ENCODE assay signal across 1 cellular context in the genomic region with DNA sequence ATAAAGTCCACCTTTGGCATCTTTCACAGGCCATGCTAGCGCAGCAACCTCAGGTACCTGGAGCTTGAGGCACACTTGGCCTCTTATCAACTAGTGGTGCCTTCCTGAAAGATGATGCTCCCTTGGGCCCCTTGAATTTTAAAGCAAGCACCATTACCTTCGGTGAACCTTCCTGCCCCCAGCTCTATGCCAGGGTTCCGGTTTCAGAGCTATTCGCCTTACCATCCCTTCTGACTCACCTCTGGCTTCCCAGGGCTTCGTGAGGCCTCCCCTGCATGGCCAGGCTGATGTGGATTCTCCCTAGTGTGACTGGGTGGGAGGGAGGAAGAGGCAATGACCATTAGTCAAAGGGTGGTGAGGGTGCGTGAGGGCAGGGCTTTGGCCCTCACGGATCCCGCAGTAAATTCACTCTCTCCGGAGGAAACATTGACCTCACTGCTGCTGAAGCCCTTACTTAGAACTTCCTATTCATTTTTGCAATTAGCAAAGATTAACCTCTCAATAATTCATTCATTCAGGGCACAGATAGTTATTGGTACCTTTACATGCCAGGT.
TF ChIP-seq lines count a peak whose summit lies in the region.

No MANE protein-coding gene starts in this region.

TF ChIP-seq in K562, 482 proteins besides CTCF, POLR2A, EP300 and RAD21 (continued from another document):
- TF ChIP-seq, protein P1, sequence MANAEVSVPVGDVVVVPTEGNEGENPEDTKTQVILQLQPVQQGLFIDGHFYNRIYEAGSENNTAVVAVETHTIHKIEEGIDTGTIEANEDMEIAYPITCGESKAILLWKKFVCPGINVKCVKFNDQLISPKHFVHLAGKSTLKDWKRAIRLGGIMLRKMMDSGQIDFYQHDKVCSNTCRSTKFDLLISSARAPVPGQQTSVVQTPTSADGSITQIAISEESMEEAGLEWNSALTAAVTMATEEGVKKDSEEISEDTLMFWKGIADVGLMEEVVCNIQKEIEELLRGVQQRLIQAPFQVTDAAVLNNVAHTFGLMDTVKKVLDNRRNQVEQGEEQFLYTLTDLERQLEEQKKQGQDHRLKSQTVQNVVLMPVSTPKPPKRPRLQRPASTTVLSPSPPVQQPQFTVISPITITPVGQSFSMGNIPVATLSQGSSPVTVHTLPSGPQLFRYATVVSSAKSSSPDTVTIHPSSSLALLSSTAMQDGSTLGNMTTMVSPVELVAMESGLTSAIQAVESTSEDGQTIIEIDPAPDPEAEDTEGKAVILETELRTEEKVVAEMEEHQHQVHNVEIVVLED (CRISPR knock-in tag; IDR thresholded peaks at IDR 0.05), result peak; percentile 48; the same call in 1 of the 2 replicates
- TF ChIP-seq RBM15 (IDR thresholded peaks at IDR 0.05; ENCODE audit: insufficient read depth, low read length), result no peak
- TF ChIP-seq PML (IDR thresholded peaks at IDR 0.05; ENCODE audit: low read length), result no peak
- TF ChIP-seq MECOM (CRISPR knock-in tag; IDR thresholded peaks at IDR 0.05), result peak; percentile 6; the same call in 1 of the 2 replicates
- TF ChIP-seq HNRNPH1 (optimal IDR thresholded peaks at IDR 0.05; ENCODE audit: low read depth, low read length), result no peak
- TF ChIP-seq TAL1 (IDR thresholded peaks at IDR 0.05), result no peak
- no peak for TF ChIP-seq ZNF699 (CRISPR knock-in tag; IDR thresholded peaks at IDR 0.05; ENCODE audit: insufficient replicate concordance)
- TF ChIP-seq, protein P2, sequence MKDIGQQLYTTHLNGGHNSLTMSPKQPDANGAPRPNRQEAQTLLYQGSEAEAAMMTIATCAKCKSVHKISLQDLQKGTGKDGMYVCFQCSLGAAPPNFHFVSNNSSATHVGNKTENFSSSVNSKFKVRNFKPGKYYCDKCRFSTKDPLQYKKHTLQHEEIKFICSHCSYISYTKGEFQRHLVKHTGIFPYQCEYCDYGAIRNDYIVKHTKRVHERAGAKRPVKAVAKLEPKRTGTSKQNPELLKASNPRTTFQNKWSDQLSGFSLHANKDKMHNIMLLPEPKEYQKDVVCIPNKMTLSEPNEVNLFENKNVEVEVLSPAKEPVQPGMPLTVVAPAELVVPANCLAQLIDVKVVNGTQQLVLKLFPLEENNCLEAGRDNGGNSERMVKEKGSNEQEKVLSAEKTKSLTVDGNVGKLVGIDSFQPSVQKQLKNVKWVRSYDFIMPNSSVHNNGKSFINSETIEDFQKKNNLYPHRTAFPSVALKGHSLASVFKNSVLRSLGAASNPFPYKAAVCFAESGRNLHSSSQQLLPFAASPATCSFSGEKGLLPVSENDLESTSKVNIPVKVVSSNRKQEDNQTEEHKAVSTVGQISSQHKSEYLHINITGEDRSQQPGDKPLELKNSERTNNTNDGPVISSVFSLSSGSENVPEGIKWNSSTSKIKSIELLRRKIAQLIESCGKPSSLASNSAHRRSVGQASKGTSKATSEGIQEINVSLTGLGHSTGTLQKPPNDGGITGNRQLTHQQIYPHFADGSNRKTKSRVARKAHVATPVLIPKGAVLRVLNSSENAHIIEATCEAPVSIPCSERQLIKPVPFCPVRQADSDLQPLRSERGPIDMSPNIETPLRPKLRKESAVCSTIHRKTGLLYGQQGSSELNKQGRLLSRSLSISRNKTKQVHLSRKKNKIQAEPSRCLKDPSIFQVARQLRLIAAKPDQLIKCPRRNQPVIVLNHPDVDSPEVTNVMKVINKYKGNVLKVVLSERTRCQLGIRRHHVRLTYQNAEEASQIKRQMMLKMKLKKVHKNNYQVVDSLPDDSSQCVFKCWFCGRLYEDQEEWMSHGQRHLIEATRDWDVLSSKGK (CRISPR knock-in tag; IDR thresholded peaks at IDR 0.05), result no peak
- no peak for TF ChIP-seq ELF2 (CRISPR knock-in tag; IDR thresholded peaks at IDR 0.05)
- TF ChIP-seq, protein P3, sequence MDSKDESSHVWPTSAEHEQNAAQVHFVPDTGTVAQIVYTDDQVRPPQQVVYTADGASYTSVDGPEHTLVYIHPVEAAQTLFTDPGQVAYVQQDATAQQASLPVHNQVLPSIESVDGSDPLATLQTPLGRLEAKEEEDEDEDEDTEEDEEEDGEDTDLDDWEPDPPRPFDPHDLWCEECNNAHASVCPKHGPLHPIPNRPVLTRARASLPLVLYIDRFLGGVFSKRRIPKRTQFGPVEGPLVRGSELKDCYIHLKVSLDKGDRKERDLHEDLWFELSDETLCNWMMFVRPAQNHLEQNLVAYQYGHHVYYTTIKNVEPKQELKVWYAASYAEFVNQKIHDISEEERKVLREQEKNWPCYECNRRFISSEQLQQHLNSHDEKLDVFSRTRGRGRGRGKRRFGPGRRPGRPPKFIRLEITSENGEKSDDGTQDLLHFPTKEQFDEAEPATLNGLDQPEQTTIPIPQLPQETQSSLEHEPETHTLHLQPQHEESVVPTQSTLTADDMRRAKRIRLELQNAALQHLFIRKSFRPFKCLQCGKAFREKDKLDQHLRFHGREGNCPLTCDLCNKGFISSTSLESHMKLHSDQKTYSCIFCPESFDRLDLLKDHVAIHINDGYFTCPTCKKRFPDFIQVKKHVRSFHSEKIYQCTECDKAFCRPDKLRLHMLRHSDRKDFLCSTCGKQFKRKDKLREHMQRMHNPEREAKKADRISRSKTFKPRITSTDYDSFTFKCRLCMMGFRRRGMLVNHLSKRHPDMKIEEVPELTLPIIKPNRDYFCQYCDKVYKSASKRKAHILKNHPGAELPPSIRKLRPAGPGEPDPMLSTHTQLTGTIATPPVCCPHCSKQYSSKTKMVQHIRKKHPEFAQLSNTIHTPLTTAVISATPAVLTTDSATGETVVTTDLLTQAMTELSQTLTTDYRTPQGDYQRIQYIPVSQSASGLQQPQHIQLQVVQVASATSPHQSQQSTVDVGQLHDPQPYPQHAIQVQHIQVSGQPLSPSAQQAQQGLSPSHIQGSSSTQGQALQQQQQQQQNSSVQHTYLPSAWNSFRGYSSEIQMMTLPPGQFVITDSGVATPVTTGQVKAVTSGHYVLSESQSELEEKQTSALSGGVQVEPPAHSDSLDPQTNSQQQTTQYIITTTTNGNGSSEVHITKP (IDR thresholded peaks at IDR 0.05; ENCODE audit: partially characterized antibody), result peak; percentile 94
- no peak for TF ChIP-seq TEAD2 (tag; IDR thresholded peaks at IDR 0.05)
- TF ChIP-seq TARDBP (IDR thresholded peaks at IDR 0.05), result no peak
- TF ChIP-seq, protein P4, sequence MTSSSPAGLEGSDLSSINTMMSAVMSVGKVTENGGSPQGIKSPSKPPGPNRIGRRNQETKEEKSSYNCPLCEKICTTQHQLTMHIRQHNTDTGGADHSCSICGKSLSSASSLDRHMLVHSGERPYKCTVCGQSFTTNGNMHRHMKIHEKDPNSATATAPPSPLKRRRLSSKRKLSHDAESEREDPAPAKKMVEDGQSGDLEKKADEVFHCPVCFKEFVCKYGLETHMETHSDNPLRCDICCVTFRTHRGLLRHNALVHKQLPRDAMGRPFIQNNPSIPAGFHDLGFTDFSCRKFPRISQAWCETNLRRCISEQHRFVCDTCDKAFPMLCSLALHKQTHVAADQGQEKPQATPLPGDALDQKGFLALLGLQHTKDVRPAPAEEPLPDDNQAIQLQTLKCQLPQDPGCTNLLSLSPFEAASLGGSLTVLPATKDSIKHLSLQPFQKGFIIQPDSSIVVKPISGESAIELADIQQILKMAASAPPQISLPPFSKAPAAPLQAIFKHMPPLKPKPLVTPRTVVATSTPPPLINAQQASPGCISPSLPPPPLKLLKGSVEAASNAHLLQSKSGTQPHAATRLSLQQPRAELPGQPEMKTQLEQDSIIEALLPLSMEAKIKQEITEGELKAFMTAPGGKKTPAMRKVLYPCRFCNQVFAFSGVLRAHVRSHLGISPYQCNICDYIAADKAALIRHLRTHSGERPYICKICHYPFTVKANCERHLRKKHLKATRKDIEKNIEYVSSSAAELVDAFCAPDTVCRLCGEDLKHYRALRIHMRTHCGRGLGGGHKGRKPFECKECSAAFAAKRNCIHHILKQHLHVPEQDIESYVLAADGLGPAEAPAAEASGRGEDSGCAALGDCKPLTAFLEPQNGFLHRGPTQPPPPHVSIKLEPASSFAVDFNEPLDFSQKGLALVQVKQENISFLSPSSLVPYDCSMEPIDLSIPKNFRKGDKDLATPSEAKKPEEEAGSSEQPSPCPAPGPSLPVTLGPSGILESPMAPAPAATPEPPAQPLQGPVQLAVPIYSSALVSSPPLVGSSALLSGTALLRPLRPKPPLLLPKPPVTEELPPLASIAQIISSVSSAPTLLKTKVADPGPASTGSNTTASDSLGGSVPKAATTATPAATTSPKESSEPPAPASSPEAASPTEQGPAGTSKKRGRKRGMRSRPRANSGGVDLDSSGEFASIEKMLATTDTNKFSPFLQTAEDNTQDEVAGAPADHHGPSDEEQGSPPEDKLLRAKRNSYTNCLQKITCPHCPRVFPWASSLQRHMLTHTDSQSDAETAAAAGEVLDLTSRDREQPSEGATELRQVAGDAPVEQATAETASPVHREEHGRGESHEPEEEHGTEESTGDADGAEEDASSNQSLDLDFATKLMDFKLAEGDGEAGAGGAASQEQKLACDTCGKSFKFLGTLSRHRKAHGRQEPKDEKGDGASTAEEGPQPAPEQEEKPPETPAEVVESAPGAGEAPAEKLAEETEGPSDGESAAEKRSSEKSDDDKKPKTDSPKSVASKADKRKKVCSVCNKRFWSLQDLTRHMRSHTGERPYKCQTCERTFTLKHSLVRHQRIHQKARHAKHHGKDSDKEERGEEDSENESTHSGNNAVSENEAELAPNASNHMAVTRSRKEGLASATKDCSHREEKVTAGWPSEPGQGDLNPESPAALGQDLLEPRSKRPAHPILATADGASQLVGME (CRISPR knock-in tag; IDR thresholded peaks at IDR 0.05), result 0 out of 2 replicates have a peak, but pooled peaks have one; percentile 27
- peak; percentile 54 for TF ChIP-seq GTF2A2 (tag; IDR thresholded peaks at IDR 0.05)
- TF ChIP-seq, protein P5, sequence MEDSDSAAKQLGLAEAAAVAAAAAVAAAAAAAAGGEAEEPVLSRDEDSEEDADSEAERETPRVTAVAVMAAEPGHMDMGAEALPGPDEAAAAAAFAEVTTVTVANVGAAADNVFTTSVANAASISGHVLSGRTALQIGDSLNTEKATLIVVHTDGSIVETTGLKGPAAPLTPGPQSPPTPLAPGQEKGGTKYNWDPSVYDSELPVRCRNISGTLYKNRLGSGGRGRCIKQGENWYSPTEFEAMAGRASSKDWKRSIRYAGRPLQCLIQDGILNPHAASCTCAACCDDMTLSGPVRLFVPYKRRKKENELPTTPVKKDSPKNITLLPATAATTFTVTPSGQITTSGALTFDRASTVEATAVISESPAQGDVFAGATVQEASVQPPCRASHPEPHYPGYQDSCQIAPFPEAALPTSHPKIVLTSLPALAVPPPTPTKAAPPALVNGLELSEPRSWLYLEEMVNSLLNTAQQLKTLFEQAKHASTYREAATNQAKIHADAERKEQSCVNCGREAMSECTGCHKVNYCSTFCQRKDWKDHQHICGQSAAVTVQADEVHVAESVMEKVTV (CRISPR knock-in tag; IDR thresholded peaks at IDR 0.05), result peak; percentile 32; the same call in 1 of the 2 replicates
- TF ChIP-seq BACH1 (tag; IDR thresholded peaks at IDR 0.05), result 0 out of 2 replicates have a peak, but pooled peaks have one; percentile 25
- TF ChIP-seq HCFC1 (IDR thresholded peaks at IDR 0.05; ENCODE audit: low read depth, low read length), result no peak
- TF ChIP-seq NR2C1 (IDR thresholded peaks at IDR 0.05), result no peak
- TF ChIP-seq NR2C1 (tag; IDR thresholded peaks at IDR 0.05), result peak; percentile 4; the same call in 1 of the 2 replicates
- TF ChIP-seq GATA2 (CRISPR knock-in tag; IDR thresholded peaks at IDR 0.05), result no peak
- peak; percentile 24 for TF ChIP-seq BRD4 (IDR thresholded peaks at IDR 0.05)
- TF ChIP-seq ZFP36 (IDR thresholded peaks at IDR 0.05; ENCODE audit: low read depth, low read length, partially characterized antibody), result no peak
- TF ChIP-seq, protein P6, sequence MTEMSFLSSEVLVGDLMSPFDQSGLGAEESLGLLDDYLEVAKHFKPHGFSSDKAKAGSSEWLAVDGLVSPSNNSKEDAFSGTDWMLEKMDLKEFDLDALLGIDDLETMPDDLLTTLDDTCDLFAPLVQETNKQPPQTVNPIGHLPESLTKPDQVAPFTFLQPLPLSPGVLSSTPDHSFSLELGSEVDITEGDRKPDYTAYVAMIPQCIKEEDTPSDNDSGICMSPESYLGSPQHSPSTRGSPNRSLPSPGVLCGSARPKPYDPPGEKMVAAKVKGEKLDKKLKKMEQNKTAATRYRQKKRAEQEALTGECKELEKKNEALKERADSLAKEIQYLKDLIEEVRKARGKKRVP (CRISPR knock-in tag; IDR thresholded peaks at IDR 0.05), result no peak
- TF ChIP-seq, protein P7, sequence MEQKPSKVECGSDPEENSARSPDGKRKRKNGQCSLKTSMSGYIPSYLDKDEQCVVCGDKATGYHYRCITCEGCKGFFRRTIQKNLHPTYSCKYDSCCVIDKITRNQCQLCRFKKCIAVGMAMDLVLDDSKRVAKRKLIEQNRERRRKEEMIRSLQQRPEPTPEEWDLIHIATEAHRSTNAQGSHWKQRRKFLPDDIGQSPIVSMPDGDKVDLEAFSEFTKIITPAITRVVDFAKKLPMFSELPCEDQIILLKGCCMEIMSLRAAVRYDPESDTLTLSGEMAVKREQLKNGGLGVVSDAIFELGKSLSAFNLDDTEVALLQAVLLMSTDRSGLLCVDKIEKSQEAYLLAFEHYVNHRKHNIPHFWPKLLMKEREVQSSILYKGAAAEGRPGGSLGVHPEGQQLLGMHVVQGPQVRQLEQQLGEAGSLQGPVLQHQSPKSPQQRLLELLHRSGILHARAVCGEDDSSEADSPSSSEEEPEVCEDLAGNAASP (IDR thresholded peaks at IDR 0.05), result no peak
- TF ChIP-seq RBFOX2 (IDR thresholded peaks at IDR 0.05; ENCODE audit: low read depth, low read length), result no peak
- 0 out of 2 replicates have a peak, but pooled peaks have one; percentile 66 for TF ChIP-seq HMG20A (CRISPR knock-in tag; conservative IDR thresholded peaks at IDR 0.05)
- no peak for TF ChIP-seq GABPB2 (CRISPR knock-in tag; conservative IDR thresholded peaks at IDR 0.05)
- no peak for TF ChIP-seq MTF1 (CRISPR knock-in tag; IDR thresholded peaks at IDR 0.05; ENCODE audit: borderline replicate concordance)
- TF ChIP-seq ZKSCAN1 (IDR thresholded peaks at IDR 0.05; ENCODE audit: low read depth, low read length), result no peak
- TF ChIP-seq, protein P8, sequence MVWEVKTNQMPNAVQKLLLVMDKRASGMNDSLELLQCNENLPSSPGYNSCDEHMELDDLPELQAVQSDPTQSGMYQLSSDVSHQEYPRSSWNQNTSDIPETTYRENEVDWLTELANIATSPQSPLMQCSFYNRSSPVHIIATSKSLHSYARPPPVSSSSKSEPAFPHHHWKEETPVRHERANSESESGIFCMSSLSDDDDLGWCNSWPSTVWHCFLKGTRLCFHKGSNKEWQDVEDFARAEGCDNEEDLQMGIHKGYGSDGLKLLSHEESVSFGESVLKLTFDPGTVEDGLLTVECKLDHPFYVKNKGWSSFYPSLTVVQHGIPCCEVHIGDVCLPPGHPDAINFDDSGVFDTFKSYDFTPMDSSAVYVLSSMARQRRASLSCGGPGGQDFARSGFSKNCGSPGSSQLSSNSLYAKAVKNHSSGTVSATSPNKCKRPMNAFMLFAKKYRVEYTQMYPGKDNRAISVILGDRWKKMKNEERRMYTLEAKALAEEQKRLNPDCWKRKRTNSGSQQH (CRISPR knock-in tag; IDR thresholded peaks at IDR 0.05), result no peak
- TF ChIP-seq HOXB6 (CRISPR knock-in tag; IDR thresholded peaks at IDR 0.05; ENCODE audit: borderline replicate concordance), result 0 out of 2 replicates have a peak, but pooled peaks have one; percentile 5
- TF ChIP-seq, protein P9, sequence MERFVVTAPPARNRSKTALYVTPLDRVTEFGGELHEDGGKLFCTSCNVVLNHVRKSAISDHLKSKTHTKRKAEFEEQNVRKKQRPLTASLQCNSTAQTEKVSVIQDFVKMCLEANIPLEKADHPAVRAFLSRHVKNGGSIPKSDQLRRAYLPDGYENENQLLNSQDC (CRISPR knock-in tag; IDR thresholded peaks at IDR 0.05), result 0 out of 2 replicates have a peak, but pooled peaks have one; percentile 61
- TF ChIP-seq KLF6 (CRISPR knock-in tag; IDR thresholded peaks at IDR 0.05; ENCODE audit: borderline replicate concordance), result 0 out of 2 replicates have a peak, but pooled peaks have one; percentile 6
- 0 out of 2 replicates have a peak, but pooled peaks have one; percentile 41 for TF ChIP-seq NFXL1 (CRISPR knock-in tag; IDR thresholded peaks at IDR 0.05)
- TF ChIP-seq ZSCAN32 (CRISPR knock-in tag; IDR thresholded peaks at IDR 0.05), result peak; percentile 48; the same call in 1 of the 2 replicates
- TF ChIP-seq ZNF140 (CRISPR knock-in tag; IDR thresholded peaks at IDR 0.05), result no peak
